Comparison of ENCODE assay signal across 8 cellular contexts in the genomic region with DNA sequence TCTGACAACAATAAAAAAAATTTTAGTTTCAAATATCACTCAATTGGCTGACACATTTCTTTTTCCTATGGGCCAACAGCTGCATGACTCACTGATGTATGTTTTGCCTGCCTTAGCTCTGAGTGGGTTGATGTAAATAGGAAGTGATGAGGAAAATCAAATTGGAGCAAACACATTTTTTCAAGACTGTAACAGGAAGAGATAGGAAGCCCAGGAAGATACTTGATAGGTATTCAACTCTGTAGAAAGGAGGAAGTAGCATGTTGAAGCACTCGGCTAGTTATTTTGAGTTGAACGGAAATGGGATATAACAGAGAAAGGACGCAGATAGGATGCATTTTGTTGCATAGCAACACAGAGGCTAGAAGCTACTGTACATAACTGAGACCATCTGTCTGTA.
DNase-seq lines count a peak whose midpoint lies in the region; ATAC-seq and TF ChIP-seq lines count a peak whose summit lies in the region.

No MANE protein-coding gene starts in this region.

- no peak overlapping the region for H3K4me3 ChIP-seq in AG04450 (ENCODE audit: low read depth, low read length)

- no peak for ATAC-seq in GM18520 (IDR thresholded peaks at IDR 0.05; ENCODE audit: unreplicated experiment)

- no peak for TF ChIP-seq CTCF in AG04450 (IDR thresholded peaks at IDR 0.05; ENCODE audit: low read depth, low read length)

- no peak overlapping the region for H3K27ac ChIP-seq in AG04450 (ENCODE audit: low read depth, low read length)

- H3K27me3 ChIP-seq in AG04450 (ENCODE audit: control insufficient read depth, insufficient read depth, low read length) = no peaks in the 10 kb centered on the region

- no peaks in the 10 kb centered on the region for H3K9me3 ChIP-seq in AG04450 (ENCODE audit: control insufficient read depth, insufficient read depth, low read length)

- CTCF ChIA-PET in AG04450 (lab: Charles Lee) = no interaction called here

- DNase-seq in AG04450 (ENCODE audit: low read depth, low spot score) (peak; percentile 44), HT1080 (ENCODE audit: low read depth) (peak; percentile 82), SW 1271 (lab: John Stamatoyannopoulos, UW) (peak; percentile 23 to 81), inferior parietal cortex (ENCODE audit: extremely low spot score) (peak; percentile 17), NCI-H2107 (lab: John Stamatoyannopoulos, UW) (no peak), NCI-H128 (lab: John Stamatoyannopoulos, UW; ENCODE audit: unreplicated experiment) (no peak)
- no peak for DNase-seq in stimulated activated naive CD4-positive, alpha-beta T cell treated with Interleukin-2 at 50 U/mL for 16 hours (lab: John Stamatoyannopoulos, UW)

- POLR2A ChIA-PET in AG04450 (lab: Yijun Ruan, JAX) = interaction anchor here (0.7 kb wide), 1 partner anchor 632 kb away, joined by 3 read pairs; no protein-coding TSS in a partner anchor

Comparison
In these comparisons a context has a peak if more than half of its experiments do, and no peak if none do; other contexts are left out.
1. DNase-seq: peak in AG04450 (single experiment), HT1080 (single experiment), SW 1271 (2 of 2) and inferior parietal cortex (single experiment); none in NCI-H2107 (single experiment), stimulated activated naive CD4-positive, alpha-beta T cell treated with Interleukin-2 at 50 U/mL for 16 hours (single experiment) and NCI-H128 (single experiment).